In the genomic region with DNA sequence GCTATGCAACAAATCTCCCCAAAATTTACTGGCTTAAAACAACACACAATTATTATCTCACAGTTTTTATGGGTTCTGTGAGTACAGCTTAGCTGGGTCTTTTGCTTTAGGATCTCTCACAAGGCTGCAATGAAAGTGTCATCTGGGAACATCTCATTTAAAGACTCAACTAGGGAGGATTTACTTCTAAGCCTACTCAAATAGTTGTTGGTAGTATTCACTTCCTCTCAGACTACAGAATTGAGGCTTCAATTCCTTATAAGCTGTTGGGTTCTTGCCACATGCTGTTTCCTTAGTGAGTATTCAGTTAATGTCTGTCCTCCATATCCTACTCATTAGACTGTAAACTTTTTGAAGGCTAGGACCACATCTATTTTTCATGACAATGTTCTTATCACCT, we compare ENCODE assay signal across 12 cellular contexts.
DNase-seq lines count a peak whose midpoint lies in the region; TF ChIP-seq lines count a peak whose summit lies in the region.
"Had no signal": no experiment of that assay in that cellular context is flagged by ENCODE, and none has a peak within 500 bp of the region (broad histone marks: within the 10 kb centered on the region; RNA-seq: fewer than 3 reads in every experiment).

No MANE protein-coding gene starts in this region.

- H3K4me1 ChIP-seq in osteoblast (ENCODE audit: insufficient read depth, low read length) = peaks cover 42% of the 10 kb centered on the region
- H3K4me1 ChIP-seq: HAP-1 had no signal

- no peak overlapping the region for H2AFZ ChIP-seq in osteoblast (ENCODE audit: low read length)
- H2AFZ ChIP-seq: PC-9 had no signal

- H3K4me3 ChIP-seq in osteoblast (ENCODE audit: insufficient read depth, low read length) (no peak overlapping the region), coronary artery (no peak overlapping the region)
- H3K4me3 ChIP-seq: HAP-1, PC-9, thoracic aorta had no signal

- no peaks in the 10 kb centered on the region for H4K20me1 ChIP-seq in osteoblast (ENCODE audit: insufficient read depth, low read length)

- DNase-seq in GM03348 (ENCODE audit: low spot score) (peak; percentile 66), NCI-H82 treated with DMSO at 0.1 percent for 48 hours (lab: John Stamatoyannopoulos, UW; ENCODE audit: unreplicated experiment) (peak; percentile 14), epithelial cell of prostate (ENCODE audit: low read depth, low spot score) (peak; percentile 27), osteoblast (ENCODE audit: insufficient read length, low spot score, missing footprints) (peak; percentile 62), coronary artery (ENCODE audit: low spot score) (no peak), DMS53 treated with DMSO at 0.1 percent for 48 hours (lab: John Stamatoyannopoulos, UW; ENCODE audit: unreplicated experiment) (no peak), amygdala (lab: John Stamatoyannopoulos, UW) (no peak)
- no peak for DNase-seq in activated CD8-positive, alpha-beta memory T cell treated with anti-CD3 and anti-CD28 coated beads, Interleukin-2, amount 50 U/mL, for 4 hours
- DNase-seq: KG1, PC-9 had no signal

- TF ChIP-seq CTCF in osteoblast (IDR thresholded peaks at IDR 0.05; ENCODE audit: extremely low read depth, low read depth, low read length) = no peak
- TF ChIP-seq CTCF in coronary artery (IDR thresholded peaks at IDR 0.05) = no peak

- H3K27me3 ChIP-seq in osteoblast (ENCODE audit: insufficient read depth, low read length) = no peaks in the 10 kb centered on the region

- no peaks in the 10 kb centered on the region for H3K79me2 ChIP-seq in osteoblast (ENCODE audit: insufficient read depth, low read length)

- peak overlapping the region; percentile 68 for H3K27ac ChIP-seq in epithelial cell of prostate
- peak overlapping the region; percentile 76 for H3K27ac ChIP-seq in osteoblast (ENCODE audit: low read depth, low read length)
- no peak overlapping the region for H3K27ac ChIP-seq in coronary artery
- H3K27ac ChIP-seq: PC-9, thoracic aorta had no signal

- no peak overlapping the region for H3K4me2 ChIP-seq in osteoblast (ENCODE audit: insufficient read depth, low read length)
- H3K4me2 ChIP-seq: PC-9 had no signal

- no peaks in the 10 kb centered on the region for H3K36me3 ChIP-seq in osteoblast (ENCODE audit: insufficient read depth, low read length)
- H3K36me3 ChIP-seq: HAP-1, thoracic aorta had no signal

- no peaks in the 10 kb centered on the region for H3K9me3 ChIP-seq in osteoblast (ENCODE audit: low read depth, low read length)
- H3K9me3 ChIP-seq: HAP-1, thoracic aorta had no signal

Comparison
In these comparisons a context has a peak if more than half of its experiments do, and no peak if none do; other contexts are left out.
1. DNase-seq: peak in GM03348 (single experiment), NCI-H82 treated with DMSO at 0.1 percent for 48 hours (single experiment), epithelial cell of prostate (single experiment) and osteoblast (single experiment); none in activated CD8-positive, alpha-beta memory T cell treated with anti-CD3 and anti-CD28 coated beads, Interleukin-2, amount 50 U/mL, for 4 hours (single experiment), coronary artery (single experiment), DMS53 treated with DMSO at 0.1 percent for 48 hours (single experiment) and amygdala (0 of 56).
2. H3K27ac ChIP-seq: peak in epithelial cell of prostate (single experiment) and osteoblast (single experiment); none in coronary artery (0 of 2).